In the genomic region with DNA sequence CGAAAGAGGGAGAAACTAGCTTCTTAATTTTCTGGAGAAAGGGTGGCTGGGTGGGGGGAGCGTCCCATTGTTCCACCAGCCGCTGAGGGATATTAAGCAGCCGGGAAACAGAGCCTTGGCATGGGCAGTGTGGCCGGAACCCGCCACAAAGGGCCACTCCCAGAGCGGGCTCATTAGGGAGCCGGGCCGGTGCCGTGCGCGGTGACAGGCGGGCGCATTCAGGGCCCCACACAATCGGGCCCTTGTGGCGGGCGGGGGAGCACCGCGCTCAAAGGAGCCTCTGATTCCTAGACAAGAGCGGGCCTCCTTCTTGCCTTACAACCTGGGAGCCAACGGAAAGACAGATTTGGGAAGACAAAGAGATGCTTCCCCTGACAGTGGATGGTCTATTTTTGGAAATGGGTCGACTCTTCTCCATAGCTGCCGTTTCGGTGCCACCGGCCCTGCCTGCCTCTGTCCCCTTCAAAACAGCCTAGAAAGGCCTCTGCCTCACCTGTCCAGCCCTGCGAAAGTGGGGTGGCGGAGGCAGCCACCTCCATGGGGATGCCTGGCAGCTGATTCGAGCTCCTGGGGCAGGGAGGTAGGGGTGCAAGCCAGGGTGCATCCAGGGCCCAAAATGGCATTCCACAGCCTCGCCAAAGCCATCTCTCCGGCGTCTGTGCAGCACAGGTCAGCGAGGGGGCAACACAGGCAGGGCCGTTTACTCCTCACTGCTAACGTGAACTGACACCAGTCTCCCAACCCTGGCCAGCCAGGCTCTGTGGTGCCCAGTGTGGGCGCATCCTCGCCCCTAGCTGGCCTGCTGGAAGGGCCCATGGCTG, we compare ENCODE assay signal across 22 cellular contexts. TPM values are rescaled to one million over a fixed set of nuclear protein-coding genes. Genes with fewer than 3 reads are reported as not detected.
DNase-seq lines count a peak whose midpoint lies in the region; ATAC-seq and TF ChIP-seq lines count a peak whose summit lies in the region.
"Had no signal": no experiment of that assay in that cellular context is flagged by ENCODE, and none has a peak within 500 bp of the region (broad histone marks: within the 10 kb centered on the region; RNA-seq: fewer than 3 reads in every experiment).

No MANE protein-coding gene starts in this region.

- intact Hi-C loops in head of caudate nucleus (cut with DNase I) = no loop called here
- intact Hi-C loops in activated naive CD4-positive, alpha-beta T cell treated with anti-CD3 and anti-CD28 coated beads for 36 hours (cut with micrococcal nuclease) = no loop called here

- no peaks in the 10 kb centered on the region for H3K36me3 Mint-ChIP-seq in activated naive CD4-positive, alpha-beta T cell treated with anti-CD3 and anti-CD28 coated beads for 36 hours (ENCODE audit: low read depth)
- H3K36me3 Mint-ChIP-seq: activated CD4-positive, alpha-beta memory T cell treated with anti-CD3 and anti-CD28 coated beads for 36 hours had no signal

- no peak overlapping the region for H3K4me3 Mint-ChIP-seq in activated naive CD4-positive, alpha-beta T cell treated with anti-CD3 and anti-CD28 coated beads for 36 hours
- H3K4me3 Mint-ChIP-seq: activated CD4-positive, alpha-beta memory T cell treated with anti-CD3 and anti-CD28 coated beads for 36 hours; B cell; naive thymus-derived CD4-positive, alpha-beta T cell; stimulated activated naive CD8-positive, alpha-beta T cell treated with anti-CD3 and anti-CD28 coated beads, Interleukin-15, amount 100 ng/mL, for 72 hours had no signal

- no peak for ATAC-seq in upper lobe of left lung (ENCODE audit: low FRiP score in 2 of 2)
- ATAC-seq: naive thymus-derived CD4-positive, alpha-beta T cell; stimulated activated naive CD8-positive, alpha-beta T cell treated with anti-CD3 and anti-CD28 coated beads, Interleukin-15, amount 100 ng/mL, for 72 hours had no signal

- peaks cover 73 to 97% (median 81%) of the 10 kb centered on the region in 4 donors for H3K4me1 ChIP-seq in upper lobe of left lung

- peaks cover 24% of the 10 kb centered on the region for H3K4me1 Mint-ChIP-seq in activated naive CD4-positive, alpha-beta T cell treated with anti-CD3 and anti-CD28 coated beads for 36 hours (ENCODE audit: low read depth)

- H3K9me3 Mint-ChIP-seq in activated naive CD4-positive, alpha-beta T cell treated with anti-CD3 and anti-CD28 coated beads for 36 hours = no peaks in the 10 kb centered on the region
- H3K9me3 Mint-ChIP-seq: activated CD4-positive, alpha-beta memory T cell treated with anti-CD3 and anti-CD28 coated beads for 36 hours; naive thymus-derived CD4-positive, alpha-beta T cell; stimulated activated naive CD8-positive, alpha-beta T cell treated with anti-CD3 and anti-CD28 coated beads, Interleukin-15, amount 100 ng/mL, for 72 hours had no signal

- no peak overlapping the region for H3K27ac Mint-ChIP-seq in activated naive CD4-positive, alpha-beta T cell treated with anti-CD3 and anti-CD28 coated beads for 36 hours
- H3K27ac Mint-ChIP-seq: activated CD4-positive, alpha-beta memory T cell treated with anti-CD3 and anti-CD28 coated beads for 36 hours; B cell had no signal

- DNase-seq in amygdala (lab: John Stamatoyannopoulos, UW) (peak in 33 of 56 donors; percentile 21 to 81 (median 54)), head of caudate nucleus (peak in 41 of 42 donors; percentile 43 to 86 (median 68)), pons (ENCODE audit: low spot score) (peak; percentile 88), upper lobe of left lung (peak in 1 of 2 donors; percentile 83), T-helper 2 cell (no peak), T1000 (lab: John Stamatoyannopoulos, UW) (no peak)
- DNase-seq in activated naive CD4-positive, alpha-beta T cell treated with anti-CD3 and anti-CD28 coated beads for 36 hours = no peak
- DNase-seq: activated CD4-positive, alpha-beta memory T cell treated with anti-CD3 and anti-CD28 coated beads for 36 hours; activated naive CD4-positive, alpha-beta T cell treated with anti-CD3 and anti-CD28 coated beads, Interleukin-2, amount 50 U/mL, for 16 hours; activated T-cell treated with anti-CD3 and anti-CD28 coated beads, Interleukin-2, amount 50 U/mL, for 1 hour; dermis blood vessel endothelial cell; erythroblast; GF-D8; KG1; naive thymus-derived CD4-positive, alpha-beta T cell; NCI-H1048; NCI-H2029 treated with DMSO at 0.1 percent for 48 hours; NCI-H446 treated with DMSO at 0.1 percent for 48 hours; stimulated activated CD4-positive, alpha-beta T cell treated with anti-CD3 and anti-CD28 coated beads, Interleukin-2, amount 100 ng/mL, for 24 hours; stimulated activated naive CD8-positive, alpha-beta T cell treated with anti-CD3 and anti-CD28 coated beads, Interleukin-15, amount 100 ng/mL, for 72 hours had no signal

- TF ChIP-seq CTCF in upper lobe of left lung (IDR thresholded peaks at IDR 0.05) = no peak

- peak overlapping the region; percentile 69 to 88 (median 79) for H3K27ac ChIP-seq in upper lobe of left lung

- no peak for TF ChIP-seq POLR2A in upper lobe of left lung (IDR thresholded peaks at IDR 0.05)

- no peaks in the 10 kb centered on the region for H3K27me3 ChIP-seq in upper lobe of left lung

- CTCF ChIA-PET in activated naive CD4-positive, alpha-beta T cell treated with anti-CD3 and anti-CD28 coated beads for 36 hours (lab: Charles Lee) = no interaction called here

- 76 to 84% methylated on average over 15 to 34 of the region's 36 CpGs for WGBS in upper lobe of left lung, 2 donors

- no peaks in the 10 kb centered on the region for H3K27me3 Mint-ChIP-seq in activated naive CD4-positive, alpha-beta T cell treated with anti-CD3 and anti-CD28 coated beads for 36 hours (ENCODE audit: low read depth)
- H3K27me3 Mint-ChIP-seq: activated CD4-positive, alpha-beta memory T cell treated with anti-CD3 and anti-CD28 coated beads for 36 hours; naive thymus-derived CD4-positive, alpha-beta T cell; stimulated activated naive CD8-positive, alpha-beta T cell treated with anti-CD3 and anti-CD28 coated beads, Interleukin-15, amount 100 ng/mL, for 72 hours had no signal

- H3K9me3 ChIP-seq in upper lobe of left lung = no peaks in the 10 kb centered on the region

- no peak for TF ChIP-seq EP300 in upper lobe of left lung (IDR thresholded peaks at IDR 0.05)

- H3K4me3 ChIP-seq in upper lobe of left lung = no peak overlapping the region
- H3K4me3 ChIP-seq: lung had no signal

- no peaks in the 10 kb centered on the region for H3K36me3 ChIP-seq in upper lobe of left lung

RNA-seq across cellular contexts. Expression of gene CCDC85C, which starts 10.9 kb away (rescaled TPM):
- 10 to 100 TPM in 5 of 6 donors, 1 to 10 TPM in 1; 5.2 to 31.0 (median 20.4) TPM for total RNA-seq in upper lobe of left lung
- 10 to 100 TPM; 11.3 to 12.7 TPM for total RNA-seq in activated naive CD4-positive, alpha-beta T cell treated with anti-CD3 and anti-CD28 coated beads for 36 hours

RNA-seq across cellular contexts. Expression of gene HHIPL1, which starts 51.8 kb away (rescaled TPM):
- 1 to 10 TPM in 4 of 6 donors, under 1 TPM in 2; 0.61 to 2.2 (median 1.3) TPM for total RNA-seq in upper lobe of left lung
- under 1 TPM; 0.15 to 0.31 TPM for total RNA-seq in activated naive CD4-positive, alpha-beta T cell treated with anti-CD3 and anti-CD28 coated beads for 36 hours
- total RNA-seq: B cell had no signal

Comparison
In these comparisons a context has a peak if more than half of its experiments do, and no peak if none do; other contexts are left out.
1. DNase-seq: peak in amygdala (33 of 56), head of caudate nucleus (41 of 42) and pons (single experiment); none in T-helper 2 cell (0 of 5), T1000 (single experiment) and activated naive CD4-positive, alpha-beta T cell treated with anti-CD3 and anti-CD28 coated beads for 36 hours (single experiment).